In the genomic region with DNA sequence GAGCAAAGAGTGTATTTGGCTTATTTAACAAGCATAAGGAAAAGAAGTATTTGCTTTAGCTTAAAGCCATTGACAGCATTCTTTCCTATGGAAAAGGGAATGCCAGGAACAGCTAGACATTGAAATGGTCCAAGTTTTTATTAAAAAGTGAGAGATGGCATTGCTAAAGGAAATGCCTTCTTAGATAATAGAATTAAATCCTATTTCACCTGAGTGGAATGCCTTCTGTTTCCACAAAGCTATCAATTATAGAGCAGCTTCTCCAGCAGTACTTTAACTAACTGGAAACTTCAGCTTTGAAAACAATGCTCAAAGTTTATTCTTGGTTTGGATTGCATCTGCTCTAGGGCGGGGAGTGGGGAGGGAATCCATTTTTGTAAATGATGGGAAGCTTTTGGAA, we compare ENCODE assay signal across 2 cellular contexts.
TF ChIP-seq lines count a peak whose summit lies in the region.

No MANE protein-coding gene starts in this region.

TF ChIP-seq in SK-N-SH treated with all-trans-retinoic acid at 6 μM for 48 hours, 23 proteins besides CTCF, POLR2A, EP300 and RAD21 (continued from another document and continues in another):
- TF ChIP-seq TSHZ2 (CRISPR knock-in tag; IDR thresholded peaks at IDR 0.05) (no peak), TOX (CRISPR knock-in tag; IDR thresholded peaks at IDR 0.05; ENCODE audit: borderline replicate concordance) (no peak), ZNF565 (CRISPR knock-in tag; conservative IDR thresholded peaks at IDR 0.05; ENCODE audit: low read depth) (no peak), ZNF8 (CRISPR knock-in tag; IDR thresholded peaks at IDR 0.05) (no peak; the same call in 1 of the 2 replicates), CSRNP3 (CRISPR knock-in tag; IDR thresholded peaks at IDR 0.05) (no peak), ISL1 (CRISPR knock-in tag; IDR thresholded peaks at IDR 0.05) (peak; percentile 91), ZC3H10 (CRISPR knock-in tag; IDR thresholded peaks at IDR 0.05) (0 out of 2 replicates have a peak, but pooled peaks have one; percentile 32), PPARA (CRISPR knock-in tag; IDR thresholded peaks at IDR 0.05; ENCODE audit: borderline replicate concordance) (no peak), TCF4 (CRISPR knock-in tag; IDR thresholded peaks at IDR 0.05; ENCODE audit: borderline replicate concordance) (no peak), GLIS3 (CRISPR knock-in tag; IDR thresholded peaks at IDR 0.05) (no peak), ZNF70 (CRISPR knock-in tag; IDR thresholded peaks at IDR 0.05) (no peak), RARB (CRISPR knock-in tag; IDR thresholded peaks at IDR 0.05) (no peak), ZFP30 (CRISPR knock-in tag; IDR thresholded peaks at IDR 0.05) (no peak), ARNTL (CRISPR knock-in tag; IDR thresholded peaks at IDR 0.05; ENCODE audit: borderline replicate concordance, low read depth) (no peak)
- TF ChIP-seq, protein P1, sequence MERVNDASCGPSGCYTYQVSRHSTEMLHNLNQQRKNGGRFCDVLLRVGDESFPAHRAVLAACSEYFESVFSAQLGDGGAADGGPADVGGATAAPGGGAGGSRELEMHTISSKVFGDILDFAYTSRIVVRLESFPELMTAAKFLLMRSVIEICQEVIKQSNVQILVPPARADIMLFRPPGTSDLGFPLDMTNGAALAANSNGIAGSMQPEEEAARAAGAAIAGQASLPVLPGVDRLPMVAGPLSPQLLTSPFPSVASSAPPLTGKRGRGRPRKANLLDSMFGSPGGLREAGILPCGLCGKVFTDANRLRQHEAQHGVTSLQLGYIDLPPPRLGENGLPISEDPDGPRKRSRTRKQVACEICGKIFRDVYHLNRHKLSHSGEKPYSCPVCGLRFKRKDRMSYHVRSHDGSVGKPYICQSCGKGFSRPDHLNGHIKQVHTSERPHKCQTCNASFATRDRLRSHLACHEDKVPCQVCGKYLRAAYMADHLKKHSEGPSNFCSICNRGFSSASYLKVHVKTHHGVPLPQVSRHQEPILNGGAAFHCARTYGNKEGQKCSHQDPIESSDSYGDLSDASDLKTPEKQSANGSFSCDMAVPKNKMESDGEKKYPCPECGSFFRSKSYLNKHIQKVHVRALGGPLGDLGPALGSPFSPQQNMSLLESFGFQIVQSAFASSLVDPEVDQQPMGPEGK (CRISPR knock-in tag; IDR thresholded peaks at IDR 0.05; ENCODE audit: borderline replicate concordance): no peak
- TF ChIP-seq, protein P2, sequence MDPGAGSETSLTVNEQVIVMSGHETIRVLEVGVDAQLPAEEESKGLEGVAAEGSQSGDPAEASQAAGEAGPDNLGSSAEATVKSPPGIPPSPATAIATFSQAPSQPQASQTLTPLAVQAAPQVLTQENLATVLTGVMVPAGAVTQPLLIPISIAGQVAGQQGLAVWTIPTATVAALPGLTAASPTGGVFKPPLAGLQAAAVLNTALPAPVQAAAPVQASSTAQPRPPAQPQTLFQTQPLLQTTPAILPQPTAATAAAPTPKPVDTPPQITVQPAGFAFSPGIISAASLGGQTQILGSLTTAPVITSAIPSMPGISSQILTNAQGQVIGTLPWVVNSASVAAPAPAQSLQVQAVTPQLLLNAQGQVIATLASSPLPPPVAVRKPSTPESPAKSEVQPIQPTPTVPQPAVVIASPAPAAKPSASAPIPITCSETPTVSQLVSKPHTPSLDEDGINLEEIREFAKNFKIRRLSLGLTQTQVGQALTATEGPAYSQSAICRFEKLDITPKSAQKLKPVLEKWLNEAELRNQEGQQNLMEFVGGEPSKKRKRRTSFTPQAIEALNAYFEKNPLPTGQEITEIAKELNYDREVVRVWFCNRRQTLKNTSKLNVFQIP (CRISPR knock-in tag; IDR thresholded peaks at IDR 0.05; ENCODE audit: borderline replicate concordance, low read depth): peak; percentile 48; the same call in 1 of the 2 replicates
- TF ChIP-seq, protein P3, sequence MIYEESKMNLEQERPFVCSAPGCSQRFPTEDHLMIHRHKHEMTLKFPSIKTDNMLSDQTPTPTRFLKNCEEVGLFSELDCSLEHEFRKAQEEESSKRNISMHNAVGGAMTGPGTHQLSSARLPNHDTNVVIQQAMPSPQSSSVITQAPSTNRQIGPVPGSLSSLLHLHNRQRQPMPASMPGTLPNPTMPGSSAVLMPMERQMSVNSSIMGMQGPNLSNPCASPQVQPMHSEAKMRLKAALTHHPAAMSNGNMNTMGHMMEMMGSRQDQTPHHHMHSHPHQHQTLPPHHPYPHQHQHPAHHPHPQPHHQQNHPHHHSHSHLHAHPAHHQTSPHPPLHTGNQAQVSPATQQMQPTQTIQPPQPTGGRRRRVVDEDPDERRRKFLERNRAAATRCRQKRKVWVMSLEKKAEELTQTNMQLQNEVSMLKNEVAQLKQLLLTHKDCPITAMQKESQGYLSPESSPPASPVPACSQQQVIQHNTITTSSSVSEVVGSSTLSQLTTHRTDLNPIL (CRISPR knock-in tag; IDR thresholded peaks at IDR 0.05; ENCODE audit: low read depth): peak; percentile 90

TF ChIP-seq in SK-N-SH, 30 proteins besides CTCF, POLR2A, EP300 and RAD21 (continued from another document):
- TF ChIP-seq REST (IDR thresholded peaks at IDR 0.05; ENCODE audit: low read depth, low read length) (no peak), MEF2A (IDR thresholded peaks at IDR 0.05; ENCODE audit: borderline replicate concordance, low read depth) (no peak), YY1 (IDR thresholded peaks at IDR 0.05; ENCODE audit: low read depth) (no peak)
- TF ChIP-seq, protein P4, sequence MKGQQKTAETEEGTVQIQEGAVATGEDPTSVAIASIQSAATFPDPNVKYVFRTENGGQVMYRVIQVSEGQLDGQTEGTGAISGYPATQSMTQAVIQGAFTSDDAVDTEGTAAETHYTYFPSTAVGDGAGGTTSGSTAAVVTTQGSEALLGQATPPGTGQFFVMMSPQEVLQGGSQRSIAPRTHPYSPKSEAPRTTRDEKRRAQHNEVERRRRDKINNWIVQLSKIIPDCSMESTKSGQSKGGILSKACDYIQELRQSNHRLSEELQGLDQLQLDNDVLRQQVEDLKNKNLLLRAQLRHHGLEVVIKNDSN (IDR thresholded peaks at IDR 0.05; ENCODE audit: borderline replicate concordance, low read depth): no peak
- TF ChIP-seq, protein P5, sequence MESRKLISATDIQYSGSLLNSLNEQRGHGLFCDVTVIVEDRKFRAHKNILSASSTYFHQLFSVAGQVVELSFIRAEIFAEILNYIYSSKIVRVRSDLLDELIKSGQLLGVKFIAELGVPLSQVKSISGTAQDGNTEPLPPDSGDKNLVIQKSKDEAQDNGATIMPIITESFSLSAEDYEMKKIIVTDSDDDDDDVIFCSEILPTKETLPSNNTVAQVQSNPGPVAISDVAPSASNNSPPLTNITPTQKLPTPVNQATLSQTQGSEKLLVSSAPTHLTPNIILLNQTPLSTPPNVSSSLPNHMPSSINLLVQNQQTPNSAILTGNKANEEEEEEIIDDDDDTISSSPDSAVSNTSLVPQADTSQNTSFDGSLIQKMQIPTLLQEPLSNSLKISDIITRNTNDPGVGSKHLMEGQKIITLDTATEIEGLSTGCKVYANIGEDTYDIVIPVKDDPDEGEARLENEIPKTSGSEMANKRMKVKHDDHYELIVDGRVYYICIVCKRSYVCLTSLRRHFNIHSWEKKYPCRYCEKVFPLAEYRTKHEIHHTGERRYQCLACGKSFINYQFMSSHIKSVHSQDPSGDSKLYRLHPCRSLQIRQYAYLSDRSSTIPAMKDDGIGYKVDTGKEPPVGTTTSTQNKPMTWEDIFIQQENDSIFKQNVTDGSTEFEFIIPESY (IDR thresholded peaks at IDR 0.05; ENCODE audit: borderline replicate concordance, low read depth): no peak
